8 cellular contexts compared by ENCODE assay signal in the genomic region with DNA sequence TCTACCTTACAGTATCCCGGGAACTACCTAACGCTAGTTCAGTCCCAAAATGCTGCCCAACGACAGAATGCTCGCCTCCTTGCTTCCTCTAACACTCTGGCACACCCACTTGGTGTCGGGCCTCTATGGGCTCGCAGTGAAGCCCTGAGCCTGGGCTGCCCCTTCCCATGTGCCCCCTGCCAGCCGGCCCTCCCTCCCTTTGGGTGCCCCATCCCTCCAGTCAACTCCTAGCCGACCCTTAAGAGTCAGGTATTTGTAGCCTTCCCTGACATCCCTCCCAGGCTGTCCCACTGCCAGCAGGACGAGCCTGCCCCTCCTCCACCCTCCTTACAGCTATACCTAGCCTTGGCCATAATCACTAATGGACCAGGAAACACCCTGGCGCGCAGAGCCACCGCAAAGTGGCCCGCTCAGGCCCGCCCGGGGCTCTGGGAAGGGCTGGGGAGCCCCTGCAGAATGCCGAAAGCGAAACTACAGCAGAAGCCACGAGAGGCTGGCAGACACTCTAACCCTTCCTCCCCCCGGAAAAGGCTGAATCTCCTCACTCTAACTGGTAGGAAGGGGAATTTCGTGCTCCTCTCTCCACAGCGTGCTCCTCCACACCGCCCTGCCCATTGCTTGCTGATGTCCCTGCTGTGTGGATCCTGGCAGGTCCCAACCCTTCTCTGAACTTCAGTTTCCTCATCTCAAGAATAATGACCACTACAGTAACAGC.
A peak's percentile ranks its signal among the peaks of the same experiment; 100 is the strongest.
DNase-seq lines count a peak whose midpoint lies in the region; ATAC-seq, FAIRE-seq and TF ChIP-seq lines count a peak whose summit lies in the region.

No MANE protein-coding gene starts in this region.

- no peak for FAIRE-seq in H54 (lab: Jason Lieb, UNC)

- H3K4me1 ChIP-seq in DND-41 (ENCODE audit: insufficient read depth, low read length) (peaks cover 25% of the 10 kb centered on the region), RWPE2 (ENCODE audit: insufficient read depth, poor library complexity, severe bottlenecking) (no peaks in the 10 kb centered on the region)

- H3K79me2 ChIP-seq in DND-41 (ENCODE audit: insufficient read depth, low read length), result no peaks in the 10 kb centered on the region

- H3K9ac ChIP-seq in DND-41 (ENCODE audit: low read depth, low read length), result peak overlapping the region; percentile 86

- H3K27me3 ChIP-seq in DND-41 (ENCODE audit: insufficient read depth, low read length, poor library complexity) (no peaks in the 10 kb centered on the region), RWPE2 (ENCODE audit: insufficient read depth, poor library complexity, severe bottlenecking) (no peaks in the 10 kb centered on the region)

- H3K9me3 ChIP-seq in DND-41 (ENCODE audit: insufficient read depth, low read length, severe bottlenecking) (no peaks in the 10 kb centered on the region), RWPE2 (ENCODE audit: severe bottlenecking) (no peaks in the 10 kb centered on the region)

- H3K4me2 ChIP-seq in DND-41 (ENCODE audit: insufficient read depth, low read length), result peak overlapping the region; percentile 92

- peaks cover 4% of the 10 kb centered on the region; the same call in 1 of the 2 replicates for H4K20me1 ChIP-seq in DND-41 (ENCODE audit: insufficient read depth, low read length)

- H3K4me3 ChIP-seq in DND-41 (ENCODE audit: low read depth in 1 of 2, low read length in 2 of 2), result peak overlapping the region; percentile 66 to 80
- H3K4me3 ChIP-seq in RWPE2 (ENCODE audit: severe bottlenecking), result peak overlapping the region; percentile 83

- no peak for TF ChIP-seq POLR2A in H54 (IDR thresholded peaks at IDR 0.05; ENCODE audit: low read depth, low read length)

- peak overlapping the region; percentile 86 for H2AFZ ChIP-seq in DND-41 (ENCODE audit: low read depth, low read length)

- H3K27ac ChIP-seq in DND-41 (ENCODE audit: low read length) (peak overlapping the region; percentile 77), RWPE2 (ENCODE audit: poor library complexity, severe bottlenecking) (no peak overlapping the region)

- H3K36me3 ChIP-seq in DND-41 (ENCODE audit: insufficient read depth, low read length) (peaks cover 12% of the 10 kb centered on the region), RWPE2 (ENCODE audit: low read depth) (no peaks in the 10 kb centered on the region)

- no peak for TF ChIP-seq CTCF in DND-41 (IDR thresholded peaks at IDR 0.05; ENCODE audit: borderline replicate concordance, extremely low read depth, low read length, poor library complexity, severe bottlenecking)
- no peak for TF ChIP-seq CTCF in RWPE2 (IDR thresholded peaks at IDR 0.05; ENCODE audit: poor library complexity, severe bottlenecking)

- peak; percentile 82 for ATAC-seq in DND-41 (ENCODE audit: insufficient read depth, low read depth)
- peak; percentile 20; the same call in 1 of the 3 replicates for ATAC-seq in RWPE2 (ENCODE audit: low read depth)

- DNase-seq in DND-41 (peak; percentile 77), H54 (ENCODE audit: insufficient read length, low spot score) (peak; percentile 47), RWPE2 (ENCODE audit: low spot score) (no peak), astrocyte of the hippocampus (ENCODE audit: low read depth, low spot score) (peak; percentile 43), iris pigment epithelial cell (ENCODE audit: low read depth) (peak; percentile 43), NCI-H2081 (lab: John Stamatoyannopoulos, UW) (no peak), putamen (ENCODE audit: low spot score) (no peak)
- DNase-seq in stimulated activated CD4-positive, alpha-beta T cell treated with anti-CD3 and anti-CD28 coated beads, Interleukin-2, amount 100 ng/mL, for 24 hours, result peak; percentile 53 to 62

Comparison
In these comparisons a context has a peak if more than half of its experiments do, and no peak if none do; other contexts are left out.
1. DNase-seq: peak in DND-41 (single experiment), H54 (single experiment), astrocyte of the hippocampus (single experiment), iris pigment epithelial cell (single experiment) and stimulated activated CD4-positive, alpha-beta T cell treated with anti-CD3 and anti-CD28 coated beads, Interleukin-2, amount 100 ng/mL, for 24 hours (2 of 2); none in RWPE2 (single experiment), NCI-H2081 (0 of 2) and putamen (single experiment).